Comparison of ENCODE assay signal across 1 cellular context in the genomic region with DNA sequence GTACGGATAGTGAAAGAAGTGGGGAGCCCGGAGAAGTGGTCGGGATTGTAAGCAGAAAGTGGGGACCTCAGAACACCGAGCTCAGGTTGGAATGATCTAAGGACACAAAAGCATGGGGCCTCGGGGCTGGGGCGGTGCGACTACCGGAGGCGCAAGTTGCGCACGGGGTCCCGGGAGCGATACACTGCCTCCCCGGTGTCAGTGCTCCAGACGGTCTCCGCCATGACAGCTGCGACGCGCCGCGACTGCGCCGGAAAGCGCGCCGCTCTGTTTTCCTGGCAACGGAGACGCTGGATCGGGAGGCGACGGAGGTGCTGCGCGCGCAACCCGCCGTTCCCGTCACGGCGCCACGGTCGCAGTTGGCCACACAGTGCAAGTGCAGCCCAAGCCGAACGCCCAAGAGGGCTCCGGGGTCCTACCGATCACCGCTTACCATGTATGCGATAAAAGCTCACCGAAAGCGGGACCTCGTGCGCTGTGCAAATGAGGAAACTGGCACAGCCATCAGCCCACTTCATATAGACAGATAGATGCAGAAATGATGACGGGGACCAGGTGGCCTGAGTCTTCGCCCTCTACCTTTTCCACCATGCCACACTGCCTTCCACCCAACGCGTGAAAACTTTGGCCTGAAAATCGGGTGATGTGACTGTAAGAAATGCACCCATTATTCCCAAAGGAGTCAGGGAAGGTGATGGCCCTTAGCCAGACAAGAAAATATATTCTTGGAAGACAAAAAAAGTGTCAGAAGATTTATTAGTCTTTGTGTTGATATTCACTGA.
A peak's percentile ranks its signal among the peaks of the same experiment; 100 is the strongest.
TF ChIP-seq lines count a peak whose summit lies in the region.

Gene MKS1, minus strand, starts transcription at position 249 of the 782 bp plus-strand sequence. Its CDS starts 25 bp downstream, at position 224.

TF ChIP-seq in HepG2, 621 proteins besides CTCF, POLR2A, EP300 and RAD21 (continued from another document and continues in another):
- peak; percentile 50; the same call in 1 of the 2 replicates for TF ChIP-seq DZIP1 (CRISPR knock-in tag; IDR thresholded peaks at IDR 0.05)
- TF ChIP-seq DR1 (CRISPR knock-in tag; IDR thresholded peaks at IDR 0.05), result peak; percentile 86
- TF ChIP-seq E2F2 (CRISPR knock-in tag; IDR thresholded peaks at IDR 0.05; ENCODE audit: borderline replicate concordance), result peak; percentile 90; the same call in 1 of the 2 replicates
- TF ChIP-seq ZNF605 (CRISPR knock-in tag; IDR thresholded peaks at IDR 0.05), result peak; percentile 97
- no peak for TF ChIP-seq HNRNPK (IDR thresholded peaks at IDR 0.05; ENCODE audit: low read depth, low read length, poor library complexity, severe bottlenecking)
- no peak for TF ChIP-seq CHD2 (IDR thresholded peaks at IDR 0.05; ENCODE audit: low read depth, low read length)
- peak; percentile 93; the same call in 1 of the 2 replicates for TF ChIP-seq ZNF547 (CRISPR knock-in tag; IDR thresholded peaks at IDR 0.05)
- TF ChIP-seq, protein P1, sequence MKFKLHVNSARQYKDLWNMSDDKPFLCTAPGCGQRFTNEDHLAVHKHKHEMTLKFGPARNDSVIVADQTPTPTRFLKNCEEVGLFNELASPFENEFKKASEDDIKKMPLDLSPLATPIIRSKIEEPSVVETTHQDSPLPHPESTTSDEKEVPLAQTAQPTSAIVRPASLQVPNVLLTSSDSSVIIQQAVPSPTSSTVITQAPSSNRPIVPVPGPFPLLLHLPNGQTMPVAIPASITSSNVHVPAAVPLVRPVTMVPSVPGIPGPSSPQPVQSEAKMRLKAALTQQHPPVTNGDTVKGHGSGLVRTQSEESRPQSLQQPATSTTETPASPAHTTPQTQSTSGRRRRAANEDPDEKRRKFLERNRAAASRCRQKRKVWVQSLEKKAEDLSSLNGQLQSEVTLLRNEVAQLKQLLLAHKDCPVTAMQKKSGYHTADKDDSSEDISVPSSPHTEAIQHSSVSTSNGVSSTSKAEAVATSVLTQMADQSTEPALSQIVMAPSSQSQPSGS (CRISPR knock-in tag; IDR thresholded peaks at IDR 0.05), result peak; percentile 33; the same call in 1 of the 2 replicates
- TF ChIP-seq KDM4B (CRISPR knock-in tag; IDR thresholded peaks at IDR 0.05), result 0 out of 2 replicates have a peak, but pooled peaks have one; percentile 29
- no peak for TF ChIP-seq TRIM22 (IDR thresholded peaks at IDR 0.05)
- TF ChIP-seq HCFC1 (IDR thresholded peaks at IDR 0.05; ENCODE audit: low read depth, low read length), result peak; percentile 61
- TF ChIP-seq, protein P2, sequence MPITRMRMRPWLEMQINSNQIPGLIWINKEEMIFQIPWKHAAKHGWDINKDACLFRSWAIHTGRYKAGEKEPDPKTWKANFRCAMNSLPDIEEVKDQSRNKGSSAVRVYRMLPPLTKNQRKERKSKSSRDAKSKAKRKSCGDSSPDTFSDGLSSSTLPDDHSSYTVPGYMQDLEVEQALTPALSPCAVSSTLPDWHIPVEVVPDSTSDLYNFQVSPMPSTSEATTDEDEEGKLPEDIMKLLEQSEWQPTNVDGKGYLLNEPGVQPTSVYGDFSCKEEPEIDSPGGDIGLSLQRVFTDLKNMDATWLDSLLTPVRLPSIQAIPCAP (CRISPR knock-in tag; IDR thresholded peaks at IDR 0.05; ENCODE audit: low read depth), result no peak
- peak; percentile 79 for TF ChIP-seq ZNF274 (CRISPR knock-in tag; IDR thresholded peaks at IDR 0.05)
- 0 out of 2 replicates have a peak, but pooled peaks have one; percentile 27 for TF ChIP-seq CHCHD3 (CRISPR knock-in tag; IDR thresholded peaks at IDR 0.05)
- peak; percentile 39; the same call in 1 of the 2 replicates for TF ChIP-seq ONECUT2 (CRISPR knock-in tag; IDR thresholded peaks at IDR 0.05)
- no peak for TF ChIP-seq RFXANK (CRISPR knock-in tag; IDR thresholded peaks at IDR 0.05)
- TF ChIP-seq ZBTB7B (CRISPR knock-in tag; IDR thresholded peaks at IDR 0.05), result no peak
- peak; percentile 85; the same call in 1 of the 2 replicates for TF ChIP-seq CBX5 (CRISPR knock-in tag; IDR thresholded peaks at IDR 0.05; ENCODE audit: borderline replicate concordance)
- TF ChIP-seq REXO4 (CRISPR knock-in tag; IDR thresholded peaks at IDR 0.05; ENCODE audit: borderline replicate concordance), result no peak
- TF ChIP-seq ZNF317 (CRISPR knock-in tag; IDR thresholded peaks at IDR 0.05), result peak; percentile 79; the same call in 1 of the 2 replicates
- TF ChIP-seq TP53 (CRISPR knock-in tag; conservative IDR thresholded peaks at IDR 0.05), result 0 out of 2 replicates have a peak, but pooled peaks have one; percentile 28
- TF ChIP-seq IRF9 (CRISPR knock-in tag; IDR thresholded peaks at IDR 0.05; ENCODE audit: borderline replicate concordance), result peak; percentile 90; the same call in 1 of the 2 replicates
- peak; percentile 61 for TF ChIP-seq ZSCAN31 (CRISPR knock-in tag; IDR thresholded peaks at IDR 0.05; ENCODE audit: low read depth)
- TF ChIP-seq XBP1 (CRISPR knock-in tag; IDR thresholded peaks at IDR 0.05), result no peak
- no peak for TF ChIP-seq ZNF652 (CRISPR knock-in tag; IDR thresholded peaks at IDR 0.05; ENCODE audit: borderline replicate concordance, low read depth)
- TF ChIP-seq, protein P3, sequence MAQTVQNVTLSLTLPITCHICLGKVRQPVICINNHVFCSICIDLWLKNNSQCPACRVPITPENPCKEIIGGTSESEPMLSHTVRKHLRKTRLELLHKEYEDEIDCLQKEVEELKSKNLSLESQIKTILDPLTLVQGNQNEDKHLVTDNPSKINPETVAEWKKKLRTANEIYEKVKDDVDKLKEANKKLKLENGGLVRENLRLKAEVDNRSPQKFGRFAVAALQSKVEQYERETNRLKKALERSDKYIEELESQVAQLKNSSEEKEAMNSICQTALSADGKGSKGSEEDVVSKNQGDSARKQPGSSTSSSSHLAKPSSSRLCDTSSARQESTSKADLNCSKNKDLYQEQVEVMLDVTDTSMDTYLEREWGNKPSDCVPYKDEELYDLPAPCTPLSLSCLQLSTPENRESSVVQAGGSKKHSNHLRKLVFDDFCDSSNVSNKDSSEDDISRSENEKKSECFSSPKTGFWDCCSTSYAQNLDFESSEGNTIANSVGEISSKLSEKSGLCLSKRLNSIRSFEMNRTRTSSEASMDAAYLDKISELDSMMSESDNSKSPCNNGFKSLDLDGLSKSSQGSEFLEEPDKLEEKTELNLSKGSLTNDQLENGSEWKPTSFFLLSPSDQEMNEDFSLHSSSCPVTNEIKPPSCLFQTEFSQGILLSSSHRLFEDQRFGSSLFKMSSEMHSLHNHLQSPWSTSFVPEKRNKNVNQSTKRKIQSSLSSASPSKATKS (CRISPR knock-in tag; IDR thresholded peaks at IDR 0.05), result peak; percentile 70; the same call in 1 of the 2 replicates
- TF ChIP-seq, protein P4, sequence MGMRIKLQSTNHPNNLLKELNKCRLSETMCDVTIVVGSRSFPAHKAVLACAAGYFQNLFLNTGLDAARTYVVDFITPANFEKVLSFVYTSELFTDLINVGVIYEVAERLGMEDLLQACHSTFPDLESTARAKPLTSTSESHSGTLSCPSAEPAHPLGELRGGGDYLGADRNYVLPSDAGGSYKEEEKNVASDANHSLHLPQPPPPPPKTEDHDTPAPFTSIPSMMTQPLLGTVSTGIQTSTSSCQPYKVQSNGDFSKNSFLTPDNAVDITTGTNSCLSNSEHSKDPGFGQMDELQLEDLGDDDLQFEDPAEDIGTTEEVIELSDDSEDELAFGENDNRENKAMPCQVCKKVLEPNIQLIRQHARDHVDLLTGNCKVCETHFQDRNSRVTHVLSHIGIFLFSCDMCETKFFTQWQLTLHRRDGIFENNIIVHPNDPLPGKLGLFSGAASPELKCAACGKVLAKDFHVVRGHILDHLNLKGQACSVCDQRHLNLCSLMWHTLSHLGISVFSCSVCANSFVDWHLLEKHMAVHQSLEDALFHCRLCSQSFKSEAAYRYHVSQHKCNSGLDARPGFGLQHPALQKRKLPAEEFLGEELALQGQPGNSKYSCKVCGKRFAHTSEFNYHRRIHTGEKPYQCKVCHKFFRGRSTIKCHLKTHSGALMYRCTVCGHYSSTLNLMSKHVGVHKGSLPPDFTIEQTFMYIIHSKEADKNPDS (CRISPR knock-in tag; IDR thresholded peaks at IDR 0.05), result no peak
- peak; percentile 42 for TF ChIP-seq SRSF1 (optimal IDR thresholded peaks at IDR 0.05; ENCODE audit: low read depth, low read length)
- TF ChIP-seq TOE1 (CRISPR knock-in tag; IDR thresholded peaks at IDR 0.05), result no peak
- no peak for TF ChIP-seq HMGA1 (CRISPR knock-in tag; conservative IDR thresholded peaks at IDR 0.05)
- TF ChIP-seq NCOA5 (CRISPR knock-in tag; IDR thresholded peaks at IDR 0.05), result no peak
- TF ChIP-seq RBAK (CRISPR knock-in tag; IDR thresholded peaks at IDR 0.05), result peak; percentile 35; the same call in 1 of the 2 replicates
- TF ChIP-seq KLF16 (CRISPR knock-in tag; IDR thresholded peaks at IDR 0.05), result peak in 1 of 2 experiments; percentile 64; a peak in 2 of 4 replicates
- TF ChIP-seq PAWR (CRISPR knock-in tag; IDR thresholded peaks at IDR 0.05; ENCODE audit: borderline replicate concordance), result no peak; the same call in 1 of the 2 replicates
- TF ChIP-seq CREM (IDR thresholded peaks at IDR 0.05), result peak; percentile 91
- peak; percentile 62; the same call in 1 of the 2 replicates for TF ChIP-seq CREM (CRISPR knock-in tag; IDR thresholded peaks at IDR 0.05)
- TF ChIP-seq STAG1 (CRISPR knock-in tag; IDR thresholded peaks at IDR 0.05), result peak; percentile 26; the same call in 1 of the 2 replicates
- no peak for TF ChIP-seq LRRFIP1 (CRISPR knock-in tag; conservative IDR thresholded peaks at IDR 0.05)
- TF ChIP-seq SAFB2 (CRISPR knock-in tag; IDR thresholded peaks at IDR 0.05; ENCODE audit: borderline replicate concordance, low read depth), result peak; percentile 68; the same call in 1 of the 2 replicates
- peak; percentile 92 for TF ChIP-seq PHF8 (CRISPR knock-in tag; IDR thresholded peaks at IDR 0.05)
- peak; percentile 96; the same call in 1 of the 2 replicates for TF ChIP-seq ZNF670 (CRISPR knock-in tag; IDR thresholded peaks at IDR 0.05; ENCODE audit: borderline replicate concordance)
- peak; percentile 92; the same call in 1 of the 2 replicates for TF ChIP-seq ZSCAN21 (CRISPR knock-in tag; IDR thresholded peaks at IDR 0.05; ENCODE audit: borderline replicate concordance)
- no peak for TF ChIP-seq U2AF2 (IDR thresholded peaks at IDR 0.05; ENCODE audit: low read depth, low read length)
- TF ChIP-seq ZNF136 (CRISPR knock-in tag; IDR thresholded peaks at IDR 0.05; ENCODE audit: low read depth), result peak; percentile 92; the same call in 1 of the 2 replicates
- peak; percentile 27; the same call in 1 of the 2 replicates for TF ChIP-seq SIX1 (CRISPR knock-in tag; IDR thresholded peaks at IDR 0.05; ENCODE audit: borderline replicate concordance)
- no peak for TF ChIP-seq PCBP2 (optimal IDR thresholded peaks at IDR 0.05; ENCODE audit: low read depth, low read length, poor library complexity, severe bottlenecking)
